1 cellular context compared by ENCODE assay signal in the genomic region with DNA sequence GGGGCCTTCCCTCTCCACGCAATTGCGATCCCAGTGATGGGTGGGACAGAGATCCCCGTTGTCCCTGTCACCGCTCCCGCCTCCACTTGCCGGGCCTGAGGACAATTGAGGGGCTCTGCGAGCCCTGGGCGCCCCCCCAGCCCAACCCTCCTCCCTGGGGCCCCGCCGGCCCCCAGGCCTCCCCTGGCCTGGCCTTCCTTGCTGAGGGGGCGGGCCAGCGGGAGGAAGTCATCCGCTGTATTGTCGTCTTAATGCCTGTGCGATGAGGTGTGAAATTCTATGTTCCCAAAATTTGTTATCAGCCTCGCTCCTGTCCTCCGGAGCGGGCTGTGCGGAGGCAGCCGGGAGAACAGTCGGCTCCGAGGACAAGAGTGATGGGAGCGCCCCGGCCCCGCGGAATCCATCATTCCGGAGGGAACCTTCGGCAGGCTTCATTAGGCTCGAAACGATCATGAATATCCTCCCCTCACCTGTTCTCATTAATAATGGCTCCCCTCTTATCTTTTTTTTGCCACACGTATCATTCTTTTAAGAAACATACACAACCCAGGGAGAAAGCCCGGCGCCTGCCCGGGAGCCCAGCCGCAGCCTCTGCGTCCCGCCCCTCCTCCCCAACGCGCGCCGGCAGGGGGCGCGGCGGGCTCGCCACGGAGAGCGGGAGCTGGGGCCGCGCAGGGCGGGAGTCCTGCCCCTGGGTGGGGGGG.
TF ChIP-seq lines count a peak whose summit lies in the region.

No MANE protein-coding gene starts in this region.

TF ChIP-seq in WTC11, 78 proteins besides CTCF, POLR2A, EP300 and RAD21 (continued from another document):
- TF ChIP-seq, protein P1, sequence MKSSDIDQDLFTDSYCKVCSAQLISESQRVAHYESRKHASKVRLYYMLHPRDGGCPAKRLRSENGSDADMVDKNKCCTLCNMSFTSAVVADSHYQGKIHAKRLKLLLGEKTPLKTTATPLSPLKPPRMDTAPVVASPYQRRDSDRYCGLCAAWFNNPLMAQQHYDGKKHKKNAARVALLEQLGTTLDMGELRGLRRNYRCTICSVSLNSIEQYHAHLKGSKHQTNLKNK (CRISPR knock-in tag; IDR thresholded peaks at IDR 0.05): no peak
- no peak for TF ChIP-seq EMX1 (CRISPR knock-in tag; IDR thresholded peaks at IDR 0.05)
- no peak for TF ChIP-seq ZNF396 (CRISPR knock-in tag; IDR thresholded peaks at IDR 0.05; ENCODE audit: borderline replicate concordance)
